Comparison of ENCODE assay signal across 12 cellular contexts in genomic region chr3:195537995-195538394, GRCh38. TPM values are rescaled to one million over a fixed set of nuclear protein-coding genes. Genes with fewer than 3 reads are reported as not detected.
DNase-seq lines count a peak whose midpoint lies in the region; ATAC-seq and TF ChIP-seq lines count a peak whose summit lies in the region.
"Had no signal": no experiment of that assay in that cellular context is flagged by ENCODE, and none has a peak within 500 bp of the region (broad histone marks: within the 10 kb centered on the region; RNA-seq: fewer than 3 reads in every experiment).

No MANE protein-coding gene starts in this region.

- peaks cover 99% of the 10 kb centered on the region for H3K79me2 ChIP-seq in Loucy (ENCODE audit: insufficient read depth, low read length)

- H3K4me2 ChIP-seq in Loucy (ENCODE audit: low read depth, low read length, poor library complexity, severe bottlenecking): peak overlapping the region; percentile 92

- H3K9me3 ChIP-seq in Loucy (ENCODE audit: insufficient read depth, low read depth, low read length) (no peaks in the 10 kb centered on the region), spleen (no peaks in the 10 kb centered on the region)
- H3K9me3 ChIP-seq: tibial artery had no signal

- H3K36me3 Mint-ChIP-seq in memory B cell: peaks cover 12% of the 10 kb centered on the region
- H3K36me3 Mint-ChIP-seq: WTC11 had no signal

- H3K4me3 ChIP-seq in Loucy (ENCODE audit: low read length, poor library complexity, severe bottlenecking) (peak overlapping the region; percentile 96), spleen (peak overlapping the region in 2 of 8 donors; percentile 3 to 27)
- H3K4me3 ChIP-seq: tibial artery had no signal

- 43 to 67% (median 48%) methylated on average over 2 of the region's 2 CpGs for WGBS in spleen, 5 donors

- H3K27me3 ChIP-seq in Loucy (ENCODE audit: insufficient read depth, low read length, poor library complexity, severe bottlenecking) (no peaks in the 10 kb centered on the region), spleen (replicated peaks in 1 of 7) (no peaks in the 10 kb centered on the region)
- H3K27me3 ChIP-seq: tibial artery had no signal

- peak overlapping the region; percentile 39 for H3K4me3 Mint-ChIP-seq in memory B cell
- H3K4me3 Mint-ChIP-seq: neural crest cell, WTC11 had no signal

- intact Hi-C loops in spleen (cut with DNase I; ENCODE audit: low total_unique reads): no loop called here

- H3K9ac ChIP-seq in Loucy (ENCODE audit: low read depth, low read length, poor library complexity, severe bottlenecking): no peak overlapping the region

- peak overlapping the region; percentile 67 for H3K27ac Mint-ChIP-seq in memory B cell
- H3K27ac Mint-ChIP-seq: WTC11 had no signal

- no peaks in the 10 kb centered on the region for H3K27me3 Mint-ChIP-seq in memory B cell

- H3K9me2 ChIP-seq in Loucy (replicated peaks; ENCODE audit: low read depth, low read length): no peaks in the 10 kb centered on the region

- H3K9me3 Mint-ChIP-seq in memory B cell: no peaks in the 10 kb centered on the region

- TF ChIP-seq CTCF in GM13977 (IDR thresholded peaks at IDR 0.05; ENCODE audit: extremely low read depth, insufficient read depth, missing control alignments): no peak
- TF ChIP-seq CTCF in Loucy (conservative IDR thresholded peaks at IDR 0.05; ENCODE audit: low read length): no peak
- TF ChIP-seq CTCF in spleen (IDR thresholded peaks at IDR 0.05 in 8 of 11, conservative IDR thresholded peaks at IDR 0.05 in 3 of 11): no peak

- H3F3A ChIP-seq in Loucy (ENCODE audit: low read depth): no peaks in the 10 kb centered on the region

- no peak overlapping the region for H2AFZ ChIP-seq in Loucy (ENCODE audit: low read length)

- in situ Hi-C loops in GM13977 (cut with MboI; ENCODE audit: low pct_unique_long_range_greater_than_20kb, low sequenced_read_pairs, unreplicated experiment): loop anchor here (25.0 kb wide), 2 partner anchors 401 to 851 kb away; partner anchors contain the start of gene FAM43A

- ATAC-seq in GM21529 (IDR thresholded peaks at IDR 0.05; ENCODE audit: unreplicated experiment) (peak; percentile 58), memory B cell (ENCODE audit: low read depth) (peak; percentile 63)
- ATAC-seq: WTC11 had no signal

- peaks cover 50% of the 10 kb centered on the region for H3K4me1 Mint-ChIP-seq in memory B cell

- TF ChIP-seq POLR2A in spleen (IDR thresholded peaks at IDR 0.05): no peak

- H3K36me3 ChIP-seq in Loucy (ENCODE audit: insufficient read depth, low read length) (no peaks in the 10 kb centered on the region), spleen (peaks cover 0 to 9% (median 0%) of the 10 kb centered on the region in 6 donors)
- H3K36me3 ChIP-seq: tibial artery had no signal

- peak; percentile 36 for DNase-seq in GM13977 (ENCODE audit: low spot score)
- peak in 1 of 2 donors; percentile 45 for DNase-seq in memory B cell (ENCODE audit: low spot score in 2 of 2)
- DNase-seq in T1000 (lab: John Stamatoyannopoulos, UW): no peak
- DNase-seq in spleen: no peak
- DNase-seq in COLO668 (lab: John Stamatoyannopoulos, UW; ENCODE audit: unreplicated experiment): no peak
- no peak for DNase-seq in middle frontal gyrus (ENCODE audit: extremely low spot score, low spot score)
- DNase-seq: tibial artery had no signal

- peaks cover 55% of the 10 kb centered on the region for H3K4me1 ChIP-seq in Loucy (ENCODE audit: insufficient read depth, low read length, poor library complexity, severe bottlenecking)
- peaks cover 31 to 94% (median 87%) of the 10 kb centered on the region in 6 donors for H3K4me1 ChIP-seq in spleen

- H4K20me1 ChIP-seq in Loucy (ENCODE audit: insufficient read depth, low read length, poor library complexity, severe bottlenecking): peaks cover 59% of the 10 kb centered on the region

- peak overlapping the region in 2 of 8 donors; percentile 0 to 6 for H3K27ac ChIP-seq in spleen
- H3K27ac ChIP-seq: tibial artery had no signal

RNA-seq across cellular contexts. Expression of gene PPP1R2, which starts 5.1 kb away (rescaled TPM):
- total RNA-seq in spleen: 100 to 1,000 TPM in 1 of 7 donors, 10 to 100 TPM in 6; 52.7 to 168 (median 67.7) TPM
- 10 to 100 TPM; 30.7 to 37.8 (median 34.9) TPM for polyA plus RNA-seq in spleen

RNA-seq across cellular contexts. Expression of gene APOD, which starts 45.7 kb away (rescaled TPM):
- total RNA-seq in spleen: 1 to 10 TPM; 1.9 to 6.8 (median 3.5) TPM
- polyA plus RNA-seq in spleen: 10 to 100 TPM in 2 of 3 donors, 1 to 10 TPM in 1; 4.6 to 50.5 (median 11.0) TPM
- total RNA-seq: epithelial cell of proximal tubule, WTC11 had no signal
